26 cellular contexts compared by ENCODE assay signal in the genomic region with DNA sequence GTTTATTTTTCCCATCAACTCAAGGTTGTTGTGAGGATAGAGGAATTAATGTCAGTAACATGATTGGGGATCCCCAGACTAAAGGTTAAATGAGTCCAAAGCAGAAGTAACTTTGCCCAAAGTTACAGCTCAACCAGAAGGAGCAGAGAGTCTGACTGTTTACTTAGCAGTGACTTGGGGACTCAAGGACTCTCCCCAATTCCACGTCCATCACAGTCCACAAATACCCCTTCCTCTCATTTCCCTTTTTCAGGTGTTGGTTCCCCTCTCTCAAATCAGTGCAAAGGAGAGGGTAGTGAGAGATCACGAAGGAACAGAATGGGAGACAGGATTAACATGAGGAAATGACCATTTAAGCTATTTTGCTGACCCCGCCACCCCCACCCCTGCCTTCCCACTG. TPM values are rescaled to one million over a fixed set of nuclear protein-coding genes. Genes with fewer than 3 reads are reported as not detected.
"Had no signal": no experiment of that assay in that cellular context is flagged by ENCODE, and none has a peak within 500 bp of the region (broad histone marks: within the 10 kb centered on the region; RNA-seq: fewer than 3 reads in every experiment).

No MANE protein-coding gene starts in this region.

- DNase-seq: activated CD4-positive, alpha-beta T cell treated with anti-CD3 and anti-CD28 coated beads for 1 hour; activated effector memory CD4-positive, alpha-beta T cell treated with anti-CD3 and anti-CD28 coated beads, Interleukin-2, amount 50 U/mL, for 16 hours; activated naive CD4-positive, alpha-beta T cell treated with anti-CD3 and anti-CD28 coated beads, Interleukin-2, amount 10 ng/mL, durations not matched to agents 7 days and 5 days; activated T-cell treated with anti-CD3 and anti-CD28 coated beads, Interleukin-2, amount 50 U/mL, for 4 hours; anterior cingulate cortex; body of pancreas; effector CD8-positive, alpha-beta T cell; hypothalamus; mucosa of descending colon; occipital lobe; posterior cingulate gyrus; right lobe of liver; stimulated activated CD4-positive, alpha-beta T cell treated with anti-CD3 and anti-CD28 coated beads, Interleukin-15, amount 100 ng/mL, for 24 hours; stimulated activated naive CD4-positive, alpha-beta T cell; T-helper 1 cell; T-helper 9 cell; thyroid gland had no signal

- H3K9me3 Mint-ChIP-seq: activated naive CD4-positive, alpha-beta T cell treated with anti-CD3 and anti-CD28 coated beads, Interleukin-2, amount 10 ng/mL, durations not matched to agents 7 days and 5 days; activated T-cell treated with anti-CD3 and anti-CD28 coated beads, Interleukin-2, amount 50 U/mL, for 4 hours; memory B cell had no signal

- H3K27ac ChIP-seq: body of pancreas, right lobe of liver, thyroid gland had no signal

- H3K27me3 ChIP-seq: body of pancreas, cardiac muscle cell, right lobe of liver, thyroid gland had no signal

- H3K27ac Mint-ChIP-seq: activated naive CD4-positive, alpha-beta T cell treated with anti-CD3 and anti-CD28 coated beads, Interleukin-2, amount 10 ng/mL, durations not matched to agents 7 days and 5 days; memory B cell had no signal

- H3K36me3 ChIP-seq: cardiac muscle cell, right lobe of liver, thyroid gland had no signal

- H3K4me3 Mint-ChIP-seq: activated naive CD4-positive, alpha-beta T cell treated with anti-CD3 and anti-CD28 coated beads, Interleukin-2, amount 10 ng/mL, durations not matched to agents 7 days and 5 days; activated T-cell treated with anti-CD3 and anti-CD28 coated beads, Interleukin-2, amount 50 U/mL, for 4 hours; memory B cell had no signal

- H3K36me3 Mint-ChIP-seq: memory B cell had no signal

- H3K9me3 ChIP-seq: body of pancreas, mucosa of descending colon, right lobe of liver, thyroid gland had no signal

- H3K4me2 ChIP-seq: smooth muscle cell had no signal

- H3K4me3 ChIP-seq: body of pancreas, cardiac muscle cell, mucosa of descending colon, right lobe of liver, smooth muscle cell, thyroid gland had no signal

- H3K27me3 Mint-ChIP-seq: memory B cell had no signal

RNA-seq across cellular contexts. Expression of a gene that starts 42.6 kb away (rescaled TPM):
- total RNA-seq: activated T-cell treated with anti-CD3 and anti-CD28 coated beads, Interleukin-2, amount 50 U/mL, for 4 hours; body of pancreas; cardiac muscle cell; chondrocyte; esophagus mucosa; liver; mucosa of descending colon; occipital lobe; right lobe of liver; smooth muscle cell; subcutaneous adipose tissue; thyroid gland; urinary bladder had no signal
- polyA plus RNA-seq: cardiac muscle cell, liver, neural cell, smooth muscle cell, urinary bladder had no signal
